Comparison of ENCODE assay signal across 8 cellular contexts in genomic region chr6:73653571-73654424, GRCh38. TPM values are rescaled to one million over a fixed set of nuclear protein-coding genes. Genes with fewer than 3 reads are reported as not detected.
DNase-seq lines count a peak whose midpoint lies in the region; ATAC-seq, FAIRE-seq and TF ChIP-seq lines count a peak whose summit lies in the region.

SLC17A5 (minus strand) TSS chr6:73653992; CDS start chr6:73653886, 106 bp downstream.

- H3K4me3 ChIP-seq in adrenal gland = peak within 1 kb of the TSS; percentile 77 to 98 (median 94)
- peak within 1 kb of the TSS; percentile 78 to 100 (median 99) for H3K4me3 ChIP-seq in heart left ventricle
- H3K4me3 ChIP-seq in transverse colon = peak within 1 kb of the TSS; percentile 81 to 100 (median 98)

- peak; percentile 88 for ATAC-seq in HG02840 (IDR thresholded peaks at IDR 0.05; ENCODE audit: low FRiP score, unreplicated experiment)
- peak; percentile 98 to 99 (median 98) for ATAC-seq in heart left ventricle

- peak; percentile 95 for FAIRE-seq in GM12892 (lab: Jason Lieb, UNC)

- in situ Hi-C loops in transverse colon (cut with MboI; ENCODE audit: low pct_ligation_motif_present in 1 of 4, low pct_unique_long_range_greater_than_20kb in 1 of 4, low sequenced_read_pairs in 3 of 4) = no loop called here

- H3K27ac ChIP-seq in adrenal gland = peak within 1 kb of the TSS; percentile 1 to 96 (median 89)
- peak within 1 kb of the TSS; percentile 82 to 99 (median 98) for H3K27ac ChIP-seq in heart left ventricle
- H3K27ac ChIP-seq in transverse colon = peak within 1 kb of the TSS; percentile 98 to 99 (median 99)

- H3K27me3 ChIP-seq in adrenal gland (no peaks in the 10 kb centered on the region), heart left ventricle (no peaks in the 10 kb centered on the region), transverse colon (no peaks in the 10 kb centered on the region)

- H3K36me3 ChIP-seq in adrenal gland (replicated peaks in 1 of 2) (peaks cover 0 to 4% of the 10 kb centered on the region in 2 donors), heart left ventricle (peaks cover 0 to 10% (median 7%) of the 10 kb centered on the region in 9 donors), transverse colon (no peaks in the 10 kb centered on the region)

- DNase-seq in GM12892 (ENCODE audit: insufficient read length) = peak; percentile 82
- DNase-seq in NCI-H1436 (lab: John Stamatoyannopoulos, UW) = peak; percentile 87
- DNase-seq in SW480 (ENCODE audit: low spot score) = peak; percentile 91
- DNase-seq in adrenal gland = peak; percentile 92 to 96 (median 94)
- peak; percentile 95 to 96 (median 95) for DNase-seq in heart left ventricle
- DNase-seq in pons (ENCODE audit: low spot score) = peak; percentile 95
- DNase-seq in transverse colon = peak; percentile 97

- intact Hi-C loops in adrenal gland (cut with DNase I) (no loop called here), heart left ventricle (cut with DNase I) (no loop called here), transverse colon (cut with DNase I; ENCODE audit: low total_unique reads) (no loop called here)

- TF ChIP-seq POLR2A in GM12892 (IDR thresholded peaks at IDR 0.05; ENCODE audit: low read depth, low read length) = peak; percentile 67; the same call in 1 of the 2 replicates
- peak in 1 of 2 donors; percentile 85 for TF ChIP-seq POLR2A in adrenal gland (IDR thresholded peaks at IDR 0.05)
- TF ChIP-seq POLR2A in heart left ventricle (IDR thresholded peaks at IDR 0.05) = peak in 1 of 2 donors; percentile 82
- peak; percentile 86 for TF ChIP-seq POLR2A in transverse colon (IDR thresholded peaks at IDR 0.05)

- peaks cover 4 to 20% of the 10 kb centered on the region in 2 donors for H3K4me1 ChIP-seq in adrenal gland (replicated peaks in 1 of 2)
- H3K4me1 ChIP-seq in heart left ventricle = peaks cover 0 to 21% (median 11%) of the 10 kb centered on the region in 12 donors
- H3K4me1 ChIP-seq in transverse colon = peaks cover 0 to 27% (median 12%) of the 10 kb centered on the region in 4 donors

- no peak for TF ChIP-seq EP300 in transverse colon (IDR thresholded peaks at IDR 0.05; ENCODE audit: low read depth)

- no peak for TF ChIP-seq CTCF in adrenal gland (IDR thresholded peaks at IDR 0.05)
- TF ChIP-seq CTCF in heart left ventricle (IDR thresholded peaks at IDR 0.05) = peak in 1 of 12 donors; percentile 0
- TF ChIP-seq CTCF in transverse colon (IDR thresholded peaks at IDR 0.05) = no peak

- H3K9me3 ChIP-seq in adrenal gland (replicated peaks in 1 of 3) = no peaks in the 10 kb centered on the region
- H3K9me3 ChIP-seq in heart left ventricle = no peaks in the 10 kb centered on the region
- no peaks in the 10 kb centered on the region for H3K9me3 ChIP-seq in transverse colon

- 0 to 1% (median 0%) methylated on average over 8 to 90 of the region's 90 CpGs for WGBS in adrenal gland, 4 donors
- 0% methylated on average over 17 to 90 of the region's 90 CpGs for WGBS in heart left ventricle, 4 donors
- WGBS in transverse colon (ENCODE audit: low coverage in 1 of 2), 2 donors = 1% methylated on average over 76 of the region's 90 CpGs; no CpG with 5 or more reads in 1 of the 2 donors

RNA-seq across cellular contexts. Expression of gene SLC17A5, which starts in this region (rescaled TPM):
- polyA plus RNA-seq in GM12892 (2012; ENCODE audit: missing spikeins) = 4.2 TPM
- total RNA-seq in adrenal gland (10 to 100 TPM; 10.5 to 20.3 (median 15.5) TPM), heart left ventricle (10 to 100 TPM in 1 of 9 donors, 1 to 10 TPM in 8; 3.3 to 10.6 (median 7.5) TPM), transverse colon (10 to 100 TPM; 13.7 to 57.3 (median 32.8) TPM)
- polyA plus RNA-seq in adrenal gland (10 to 100 TPM in 1 of 3 donors, 1 to 10 TPM in 2; 1.5 to 12.3 (median 3.0) TPM), heart left ventricle (10 to 100 TPM in 1 of 2 donors, 1 to 10 TPM in 1; 2.1 to 10.6 TPM)

Comparison
In these comparisons a context has a peak if more than half of its experiments do, and no peak if none do; other contexts are left out.
1. Peak in every context shown above with its lines: DNase-seq, ATAC-seq, H3K4me3 ChIP-seq and H3K27ac ChIP-seq.